In the genomic region with DNA sequence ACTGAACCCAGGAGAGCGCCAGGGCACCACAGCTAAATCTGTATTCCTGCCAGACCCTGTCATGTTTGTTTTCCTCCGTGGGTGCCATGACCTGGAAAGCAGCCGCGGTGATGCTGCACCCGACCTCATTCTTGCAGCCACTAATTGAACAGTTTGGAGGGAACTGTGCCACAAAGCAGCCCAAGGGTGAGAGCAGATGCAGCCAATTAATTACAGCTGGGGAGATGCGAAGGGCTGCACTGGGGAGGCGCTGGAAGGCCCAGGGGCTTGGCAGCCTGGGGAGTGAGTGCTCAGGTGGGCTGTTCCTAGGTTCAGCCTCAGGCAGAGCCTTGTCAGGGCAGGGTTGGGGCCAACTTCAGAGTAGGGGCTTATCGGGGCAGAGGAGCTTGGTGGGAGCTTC, we compare ENCODE assay signal across 1 cellular context.
TF ChIP-seq lines count a peak whose summit lies in the region.

No MANE protein-coding gene starts in this region.

TF ChIP-seq in HepG2, 621 proteins besides CTCF, POLR2A, EP300 and RAD21:
- TF ChIP-seq RAD51 (IDR thresholded peaks at IDR 0.05; ENCODE audit: borderline replicate concordance) (no peak), ZNF781 (CRISPR knock-in tag; IDR thresholded peaks at IDR 0.05; ENCODE audit: borderline replicate concordance, not compliant biosample characterization) (no peak), ZNF557 (CRISPR knock-in tag; IDR thresholded peaks at IDR 0.05) (no peak), ZC3H4 (CRISPR knock-in tag; IDR thresholded peaks at IDR 0.05; ENCODE audit: borderline replicate concordance) (no peak), KLF16 (CRISPR knock-in tag; IDR thresholded peaks at IDR 0.05) (no peak), ZNF510 (CRISPR knock-in tag; IDR thresholded peaks at IDR 0.05; ENCODE audit: low read depth) (no peak), NR1H2 (CRISPR knock-in tag; IDR thresholded peaks at IDR 0.05; ENCODE audit: borderline replicate concordance, low read depth) (no peak), ZNF562 (CRISPR knock-in tag; IDR thresholded peaks at IDR 0.05; ENCODE audit: borderline replicate concordance) (no peak), SIX4 (CRISPR knock-in tag; IDR thresholded peaks at IDR 0.05) (no peak)
- TF ChIP-seq, protein P1, sequence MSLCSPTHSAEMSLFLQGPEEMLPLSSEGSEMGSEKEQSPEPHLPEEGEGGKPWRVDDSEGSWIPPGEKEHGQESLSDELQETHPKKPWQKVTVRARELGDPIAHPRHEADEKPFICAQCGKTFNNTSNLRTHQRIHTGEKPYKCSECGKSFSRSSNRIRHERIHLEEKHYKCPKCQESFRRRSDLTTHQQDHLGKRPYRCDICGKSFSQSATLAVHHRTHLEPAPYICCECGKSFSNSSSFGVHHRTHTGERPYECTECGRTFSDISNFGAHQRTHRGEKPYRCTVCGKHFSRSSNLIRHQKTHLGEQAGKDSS (CRISPR knock-in tag; IDR thresholded peaks at IDR 0.05; ENCODE audit: borderline replicate concordance, low read depth), result no peak
- TF ChIP-seq, protein P2, sequence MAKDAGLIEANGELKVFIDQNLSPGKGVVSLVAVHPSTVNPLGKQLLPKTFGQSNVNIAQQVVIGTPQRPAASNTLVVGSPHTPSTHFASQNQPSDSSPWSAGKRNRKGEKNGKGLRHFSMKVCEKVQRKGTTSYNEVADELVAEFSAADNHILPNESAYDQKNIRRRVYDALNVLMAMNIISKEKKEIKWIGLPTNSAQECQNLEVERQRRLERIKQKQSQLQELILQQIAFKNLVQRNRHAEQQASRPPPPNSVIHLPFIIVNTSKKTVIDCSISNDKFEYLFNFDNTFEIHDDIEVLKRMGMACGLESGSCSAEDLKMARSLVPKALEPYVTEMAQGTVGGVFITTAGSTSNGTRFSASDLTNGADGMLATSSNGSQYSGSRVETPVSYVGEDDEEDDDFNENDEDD (CRISPR knock-in tag; IDR thresholded peaks at IDR 0.05; ENCODE audit: borderline replicate concordance), result no peak
- TF ChIP-seq, protein P3, sequence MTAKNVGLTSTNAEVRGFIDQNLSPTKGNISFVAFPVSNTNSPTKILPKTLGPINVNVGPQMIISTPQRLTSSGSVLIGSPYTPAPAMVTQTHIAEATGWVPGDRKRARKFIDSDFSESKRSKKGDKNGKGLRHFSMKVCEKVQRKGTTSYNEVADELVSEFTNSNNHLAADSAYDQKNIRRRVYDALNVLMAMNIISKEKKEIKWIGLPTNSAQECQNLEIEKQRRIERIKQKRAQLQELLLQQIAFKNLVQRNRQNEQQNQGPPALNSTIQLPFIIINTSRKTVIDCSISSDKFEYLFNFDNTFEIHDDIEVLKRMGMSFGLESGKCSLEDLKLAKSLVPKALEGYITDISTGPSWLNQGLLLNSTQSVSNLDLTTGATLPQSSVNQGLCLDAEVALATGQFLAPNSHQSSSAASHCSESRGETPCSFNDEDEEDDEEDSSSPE (CRISPR knock-in tag; IDR thresholded peaks at IDR 0.05), result no peak
TF ChIP-seq in HepG2: peak in this region for 0.
